Comparison of ENCODE assay signal across 1 cellular context in genomic region chr6:142568857-142569597, GRCh38.
TF ChIP-seq lines count a peak whose summit lies in the region.

No MANE protein-coding gene starts in this region.

TF ChIP-seq in HepG2, 621 proteins besides CTCF, POLR2A, EP300 and RAD21 (continued from another document):
- TF ChIP-seq TIGD3 (CRISPR knock-in tag; IDR thresholded peaks at IDR 0.05; ENCODE audit: borderline replicate concordance) (no peak), TGIF2 (CRISPR knock-in tag; IDR thresholded peaks at IDR 0.05) (no peak), SNRNP70 (IDR thresholded peaks at IDR 0.05; ENCODE audit: low read depth, low read length) (no peak), TP53 (CRISPR knock-in tag; conservative IDR thresholded peaks at IDR 0.05) (no peak)
- TF ChIP-seq, protein P1, sequence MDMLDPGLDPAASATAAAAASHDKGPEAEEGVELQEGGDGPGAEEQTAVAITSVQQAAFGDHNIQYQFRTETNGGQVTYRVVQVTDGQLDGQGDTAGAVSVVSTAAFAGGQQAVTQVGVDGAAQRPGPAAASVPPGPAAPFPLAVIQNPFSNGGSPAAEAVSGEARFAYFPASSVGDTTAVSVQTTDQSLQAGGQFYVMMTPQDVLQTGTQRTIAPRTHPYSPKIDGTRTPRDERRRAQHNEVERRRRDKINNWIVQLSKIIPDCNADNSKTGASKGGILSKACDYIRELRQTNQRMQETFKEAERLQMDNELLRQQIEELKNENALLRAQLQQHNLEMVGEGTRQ (IDR thresholded peaks at IDR 0.05; ENCODE audit: low read depth, low read length): no peak
- TF ChIP-seq, protein P1 (CRISPR knock-in tag; IDR thresholded peaks at IDR 0.05; ENCODE audit: borderline replicate concordance): no peak
